1 cellular context compared by ENCODE assay signal in the genomic region with DNA sequence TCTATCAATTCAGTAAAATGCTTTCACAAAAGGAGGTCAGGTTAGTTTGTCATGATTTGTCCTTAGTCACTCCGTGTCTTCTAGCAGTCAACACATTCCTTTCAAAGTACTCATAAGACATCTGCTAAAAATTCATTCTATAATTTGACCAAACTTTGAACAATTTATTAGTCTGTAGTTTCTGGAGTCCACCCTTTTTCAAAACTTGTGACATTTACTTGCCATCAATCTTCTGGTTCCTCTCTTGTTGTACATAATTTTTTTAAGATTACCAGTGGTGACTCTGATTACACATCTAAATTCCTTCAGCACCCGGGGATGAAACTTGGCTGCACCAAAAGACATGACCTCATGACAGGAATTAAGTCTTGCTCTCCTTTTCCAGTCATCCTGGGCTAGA.
TF ChIP-seq lines count a peak whose summit lies in the region.

No MANE protein-coding gene starts in this region.

TF ChIP-seq in GM23338, 12 proteins besides CTCF, POLR2A, EP300 and RAD21 (continued from another document):
- TF ChIP-seq, protein P1, sequence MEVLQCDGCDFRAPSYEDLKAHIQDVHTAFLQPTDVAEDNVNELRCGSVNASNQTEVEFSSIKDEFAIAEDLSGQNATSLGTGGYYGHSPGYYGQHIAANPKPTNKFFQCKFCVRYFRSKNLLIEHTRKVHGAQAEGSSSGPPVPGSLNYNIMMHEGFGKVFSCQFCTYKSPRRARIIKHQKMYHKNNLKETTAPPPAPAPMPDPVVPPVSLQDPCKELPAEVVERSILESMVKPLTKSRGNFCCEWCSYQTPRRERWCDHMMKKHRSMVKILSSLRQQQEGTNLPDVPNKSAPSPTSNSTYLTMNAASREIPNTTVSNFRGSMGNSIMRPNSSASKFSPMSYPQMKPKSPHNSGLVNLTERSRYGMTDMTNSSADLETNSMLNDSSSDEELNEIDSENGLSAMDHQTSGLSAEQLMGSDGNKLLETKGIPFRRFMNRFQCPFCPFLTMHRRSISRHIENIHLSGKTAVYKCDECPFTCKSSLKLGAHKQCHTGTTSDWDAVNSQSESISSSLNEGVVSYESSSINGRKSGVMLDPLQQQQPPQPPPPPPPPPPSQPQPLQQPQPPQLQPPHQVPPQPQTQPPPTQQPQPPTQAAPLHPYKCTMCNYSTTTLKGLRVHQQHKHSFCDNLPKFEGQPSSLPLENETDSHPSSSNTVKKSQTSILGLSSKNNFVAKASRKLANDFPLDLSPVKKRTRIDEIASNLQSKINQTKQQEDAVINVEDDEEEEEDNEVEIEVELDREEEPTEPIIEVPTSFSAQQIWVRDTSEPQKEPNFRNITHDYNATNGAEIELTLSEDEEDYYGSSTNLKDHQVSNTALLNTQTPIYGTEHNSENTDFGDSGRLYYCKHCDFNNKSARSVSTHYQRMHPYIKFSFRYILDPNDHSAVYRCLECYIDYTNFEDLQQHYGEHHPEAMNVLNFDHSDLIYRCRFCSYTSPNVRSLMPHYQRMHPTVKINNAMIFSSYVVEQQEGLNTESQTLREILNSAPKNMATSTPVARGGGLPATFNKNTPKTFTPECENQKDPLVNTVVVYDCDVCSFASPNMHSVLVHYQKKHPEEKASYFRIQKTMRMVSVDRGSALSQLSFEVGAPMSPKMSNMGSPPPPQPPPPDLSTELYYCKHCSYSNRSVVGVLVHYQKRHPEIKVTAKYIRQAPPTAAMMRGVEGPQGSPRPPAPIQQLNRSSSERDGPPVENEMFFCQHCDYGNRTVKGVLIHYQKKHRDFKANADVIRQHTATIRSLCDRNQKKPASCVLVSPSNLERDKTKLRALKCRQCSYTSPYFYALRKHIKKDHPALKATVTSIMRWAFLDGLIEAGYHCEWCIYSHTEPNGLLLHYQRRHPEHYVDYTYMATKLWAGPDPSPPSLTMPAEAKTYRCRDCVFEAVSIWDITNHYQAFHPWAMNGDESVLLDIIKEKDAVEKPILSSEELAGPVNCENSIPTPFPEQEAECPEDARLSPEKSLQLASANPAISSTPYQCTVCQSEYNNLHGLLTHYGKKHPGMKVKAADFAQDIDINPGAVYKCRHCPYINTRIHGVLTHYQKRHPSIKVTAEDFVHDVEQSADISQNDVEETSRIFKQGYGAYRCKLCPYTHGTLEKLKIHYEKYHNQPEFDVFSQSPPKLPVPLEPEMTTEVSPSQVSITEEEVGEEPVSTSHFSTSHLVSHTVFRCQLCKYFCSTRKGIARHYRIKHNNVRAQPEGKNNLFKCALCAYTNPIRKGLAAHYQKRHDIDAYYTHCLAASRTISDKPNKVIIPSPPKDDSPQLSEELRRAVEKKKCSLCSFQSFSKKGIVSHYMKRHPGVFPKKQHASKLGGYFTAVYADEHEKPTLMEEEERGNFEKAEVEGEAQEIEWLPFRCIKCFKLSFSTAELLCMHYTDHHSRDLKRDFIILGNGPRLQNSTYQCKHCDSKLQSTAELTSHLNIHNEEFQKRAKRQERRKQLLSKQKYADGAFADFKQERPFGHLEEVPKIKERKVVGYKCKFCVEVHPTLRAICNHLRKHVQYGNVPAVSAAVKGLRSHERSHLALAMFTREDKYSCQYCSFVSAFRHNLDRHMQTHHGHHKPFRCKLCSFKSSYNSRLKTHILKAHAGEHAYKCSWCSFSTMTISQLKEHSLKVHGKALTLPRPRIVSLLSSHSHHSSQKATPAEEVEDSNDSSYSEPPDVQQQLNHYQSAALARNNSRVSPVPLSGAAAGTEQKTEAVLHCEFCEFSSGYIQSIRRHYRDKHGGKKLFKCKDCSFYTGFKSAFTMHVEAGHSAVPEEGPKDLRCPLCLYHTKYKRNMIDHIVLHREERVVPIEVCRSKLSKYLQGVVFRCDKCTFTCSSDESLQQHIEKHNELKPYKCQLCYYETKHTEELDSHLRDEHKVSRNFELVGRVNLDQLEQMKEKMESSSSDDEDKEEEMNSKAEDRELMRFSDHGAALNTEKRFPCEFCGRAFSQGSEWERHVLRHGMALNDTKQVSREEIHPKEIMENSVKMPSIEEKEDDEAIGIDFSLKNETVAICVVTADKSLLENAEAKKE (CRISPR knock-in tag; IDR thresholded peaks at IDR 0.05): no peak
- TF ChIP-seq POLR2AphosphoS5 (IDR thresholded peaks at IDR 0.05; ENCODE audit: low read depth) (no peak), ZNF331 (CRISPR knock-in tag; IDR thresholded peaks at IDR 0.05; ENCODE audit: low read depth) (no peak), CREB1 (CRISPR knock-in tag; IDR thresholded peaks at IDR 0.05; ENCODE audit: low read depth) (no peak), JUNB (IDR thresholded peaks at IDR 0.05; ENCODE audit: unreplicated experiment) (no peak)
- TF ChIP-seq, protein P2, sequence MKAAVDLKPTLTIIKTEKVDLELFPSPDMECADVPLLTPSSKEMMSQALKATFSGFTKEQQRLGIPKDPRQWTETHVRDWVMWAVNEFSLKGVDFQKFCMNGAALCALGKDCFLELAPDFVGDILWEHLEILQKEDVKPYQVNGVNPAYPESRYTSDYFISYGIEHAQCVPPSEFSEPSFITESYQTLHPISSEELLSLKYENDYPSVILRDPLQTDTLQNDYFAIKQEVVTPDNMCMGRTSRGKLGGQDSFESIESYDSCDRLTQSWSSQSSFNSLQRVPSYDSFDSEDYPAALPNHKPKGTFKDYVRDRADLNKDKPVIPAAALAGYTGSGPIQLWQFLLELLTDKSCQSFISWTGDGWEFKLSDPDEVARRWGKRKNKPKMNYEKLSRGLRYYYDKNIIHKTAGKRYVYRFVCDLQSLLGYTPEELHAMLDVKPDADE (IDR thresholded peaks at IDR 0.05): no peak
- TF ChIP-seq, protein P3, sequence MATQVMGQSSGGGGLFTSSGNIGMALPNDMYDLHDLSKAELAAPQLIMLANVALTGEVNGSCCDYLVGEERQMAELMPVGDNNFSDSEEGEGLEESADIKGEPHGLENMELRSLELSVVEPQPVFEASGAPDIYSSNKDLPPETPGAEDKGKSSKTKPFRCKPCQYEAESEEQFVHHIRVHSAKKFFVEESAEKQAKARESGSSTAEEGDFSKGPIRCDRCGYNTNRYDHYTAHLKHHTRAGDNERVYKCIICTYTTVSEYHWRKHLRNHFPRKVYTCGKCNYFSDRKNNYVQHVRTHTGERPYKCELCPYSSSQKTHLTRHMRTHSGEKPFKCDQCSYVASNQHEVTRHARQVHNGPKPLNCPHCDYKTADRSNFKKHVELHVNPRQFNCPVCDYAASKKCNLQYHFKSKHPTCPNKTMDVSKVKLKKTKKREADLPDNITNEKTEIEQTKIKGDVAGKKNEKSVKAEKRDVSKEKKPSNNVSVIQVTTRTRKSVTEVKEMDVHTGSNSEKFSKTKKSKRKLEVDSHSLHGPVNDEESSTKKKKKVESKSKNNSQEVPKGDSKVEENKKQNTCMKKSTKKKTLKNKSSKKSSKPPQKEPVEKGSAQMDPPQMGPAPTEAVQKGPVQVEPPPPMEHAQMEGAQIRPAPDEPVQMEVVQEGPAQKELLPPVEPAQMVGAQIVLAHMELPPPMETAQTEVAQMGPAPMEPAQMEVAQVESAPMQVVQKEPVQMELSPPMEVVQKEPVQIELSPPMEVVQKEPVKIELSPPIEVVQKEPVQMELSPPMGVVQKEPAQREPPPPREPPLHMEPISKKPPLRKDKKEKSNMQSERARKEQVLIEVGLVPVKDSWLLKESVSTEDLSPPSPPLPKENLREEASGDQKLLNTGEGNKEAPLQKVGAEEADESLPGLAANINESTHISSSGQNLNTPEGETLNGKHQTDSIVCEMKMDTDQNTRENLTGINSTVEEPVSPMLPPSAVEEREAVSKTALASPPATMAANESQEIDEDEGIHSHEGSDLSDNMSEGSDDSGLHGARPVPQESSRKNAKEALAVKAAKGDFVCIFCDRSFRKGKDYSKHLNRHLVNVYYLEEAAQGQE (IDR thresholded peaks at IDR 0.05; ENCODE audit: unreplicated experiment): no peak
